ENCODE assay signal across 8 cellular contexts in genomic region chr6:119313937-119314893, GRCh38. TPM values are rescaled to one million over a fixed set of nuclear protein-coding genes. Genes with fewer than 3 reads are reported as not detected.
A peak's percentile ranks its signal among the peaks of the same experiment; 100 is the strongest.
DNase-seq lines count a peak whose midpoint lies in the region; ATAC-seq, FAIRE-seq and TF ChIP-seq lines count a peak whose summit lies in the region.

No MANE protein-coding gene starts in this region.

- peaks cover 16% of the 10 kb centered on the region for H3K36me3 Mint-ChIP-seq in activated CD4-positive, alpha-beta memory T cell treated with anti-CD3 and anti-CD28 coated beads, Interleukin-2, amount 10 ng/mL, durations not matched to agents 7 days and 5 days (ENCODE audit: low read depth)

- no peaks in the 10 kb centered on the region for H3K9me3 ChIP-seq in cardiac muscle cell (ENCODE audit: low read depth)
- H3K9me3 ChIP-seq in pancreas: no peaks in the 10 kb centered on the region

- H3K4me3 ChIP-seq in cardiac muscle cell (no peak overlapping the region), pancreas (no peak overlapping the region)

- H3K27me3 Mint-ChIP-seq in activated CD4-positive, alpha-beta memory T cell treated with anti-CD3 and anti-CD28 coated beads, Interleukin-2, amount 10 ng/mL, durations not matched to agents 7 days and 5 days: no peaks in the 10 kb centered on the region

- H3K27ac ChIP-seq in cardiac muscle cell (peak overlapping the region; percentile 90), pancreas (peak overlapping the region in 1 of 4 donors; percentile 9)

- H3K36me3 ChIP-seq in cardiac muscle cell: no peaks in the 10 kb centered on the region
- no peaks in the 10 kb centered on the region for H3K36me3 ChIP-seq in pancreas

- WGBS in pancreas, 2 donors: 79 to 94% methylated on average over 10 of the region's 10 CpGs

- CTCF ChIA-PET in activated CD4-positive, alpha-beta memory T cell treated with anti-CD3 and anti-CD28 coated beads, Interleukin-2, amount 10 ng/mL, durations not matched to agents 7 days and 5 days (lab: Charles Lee): interaction anchor here (0.6 to 3.9 kb wide), 16 partner anchors 10 to 419 kb away, joined by 3 to 15 read pairs (median 3); no protein-coding TSS in a partner anchor

- H3K27ac Mint-ChIP-seq in activated CD4-positive, alpha-beta memory T cell treated with anti-CD3 and anti-CD28 coated beads, Interleukin-2, amount 10 ng/mL, durations not matched to agents 7 days and 5 days: peak overlapping the region; percentile 93

- POLR2A ChIA-PET in activated CD4-positive, alpha-beta memory T cell treated with anti-CD3 and anti-CD28 coated beads, Interleukin-2, amount 10 ng/mL, durations not matched to agents 7 days and 5 days (lab: Charles Lee): interaction anchor here (0.6 to 5.0 kb wide), 27 partner anchors 9 to 422 kb away, joined by 3 to 59 read pairs (median 4); partner anchors contain the start of gene ASF1A

- no peak for FAIRE-seq in pancreas (lab: Jason Lieb, UNC)
- FAIRE-seq in frontal cortex (lab: Jason Lieb, UNC): no peak

- H3K4me3 Mint-ChIP-seq in activated CD4-positive, alpha-beta memory T cell treated with anti-CD3 and anti-CD28 coated beads, Interleukin-2, amount 10 ng/mL, durations not matched to agents 7 days and 5 days: peak overlapping the region; percentile 31

- H3K27me3 ChIP-seq in cardiac muscle cell (no peaks in the 10 kb centered on the region), pancreas (no peaks in the 10 kb centered on the region)

- DNase-seq in cardiac muscle cell (ENCODE audit: low read depth in 1 of 2, low spot score in 1 of 2) (peak in 1 of 2 donors; percentile 21), Right ventricle myocardium inferior (ENCODE audit: missing footprints) (no peak), pancreas (no peak), NCI-H526 treated with DMSO at 0.1 percent for 48 hours (lab: John Stamatoyannopoulos, UW) (no peak), frontal cortex (ENCODE audit: low spot score in 2 of 2) (no peak), DMS153 (lab: John Stamatoyannopoulos, UW) (no peak)
- peak; percentile 68 for DNase-seq in activated CD4-positive, alpha-beta memory T cell treated with anti-CD3 and anti-CD28 coated beads, Interleukin-2, amount 10 ng/mL, durations not matched to agents 7 days and 5 days

- no peak for TF ChIP-seq CTCF in cardiac muscle cell (IDR thresholded peaks at IDR 0.05; ENCODE audit: low read depth, low read length)
- no peak for TF ChIP-seq CTCF in pancreas (IDR thresholded peaks at IDR 0.05)

- peaks cover 49% of the 10 kb centered on the region for H3K4me1 ChIP-seq in cardiac muscle cell (ENCODE audit: low read depth)
- peaks cover 0 to 31% (median 0%) of the 10 kb centered on the region in 3 donors for H3K4me1 ChIP-seq in pancreas

- no peak for ATAC-seq in Right ventricle myocardium inferior
- peak; percentile 56 for ATAC-seq in HG03095 (IDR thresholded peaks at IDR 0.05; ENCODE audit: unreplicated experiment)
- ATAC-seq in pancreas: peak in 3 of 4 donors; percentile 31 to 48 (median 34)

- intact Hi-C loops in Right ventricle myocardium inferior (cut with DNase I) (no loop called here), pancreas (cut with DNase I) (no loop called here)

- peaks cover 73% of the 10 kb centered on the region for H3K4me1 Mint-ChIP-seq in activated CD4-positive, alpha-beta memory T cell treated with anti-CD3 and anti-CD28 coated beads, Interleukin-2, amount 10 ng/mL, durations not matched to agents 7 days and 5 days

- no peaks in the 10 kb centered on the region for H3K9me3 Mint-ChIP-seq in activated CD4-positive, alpha-beta memory T cell treated with anti-CD3 and anti-CD28 coated beads, Interleukin-2, amount 10 ng/mL, durations not matched to agents 7 days and 5 days

RNA-seq across cellular contexts. Expression of gene MAN1A1, which starts 35.3 kb away (rescaled TPM):
- total RNA-seq in cardiac muscle cell (30.0 and 34.8 TPM in 2 replicates), Right ventricle myocardium inferior (22.4 TPM), pancreas (10 to 100 TPM; 19.1 to 86.1 (median 35.7) TPM), frontal cortex (24.9 TPM)
- polyA plus RNA-seq in cardiac muscle cell (19.2 and 21.5 TPM in 2 replicates), pancreas (10 to 100 TPM; 11.7 to 27.7 TPM)
- total RNA-seq in activated CD4-positive, alpha-beta memory T cell treated with anti-CD3 and anti-CD28 coated beads, Interleukin-2, amount 10 ng/mL, durations not matched to agents 7 days and 5 days: 10 to 100 TPM; 21.6 to 22.0 TPM
